Comparison of ENCODE assay signal across 6 cellular contexts in genomic region chr11:65539401-65540289, GRCh38. TPM values are rescaled to one million over a fixed set of nuclear protein-coding genes. Genes with fewer than 3 reads are reported as not detected.
DNase-seq lines count a peak whose midpoint lies in the region; ATAC-seq lines count a peak whose summit lies in the region.

No MANE protein-coding gene starts in this region.

- intact Hi-C loops in dendritic cell treated with granulocyte-macrophage colony-stimulating factor and Interleukin-4, amounts not matched to agents 40 ng/mL and 50 ng/mL, for 4 days (cut with micrococcal nuclease) = loop anchor here (1.0 kb wide), 3 partner anchors 31 to 75 kb away; partner anchors contain the start of genes MAP3K11 and ZNRD2

- H3K4me1 Mint-ChIP-seq in dendritic cell treated with granulocyte-macrophage colony-stimulating factor and Interleukin-4, amounts not matched to agents 40 ng/mL and 50 ng/mL, for 4 days (ENCODE audit: low read depth) = peaks cover 54% of the 10 kb centered on the region

- ATAC-seq in GM19455 (IDR thresholded peaks at IDR 0.05; ENCODE audit: unreplicated experiment) = peak; percentile 54

- peaks cover 11% of the 10 kb centered on the region for H3K36me3 ChIP-seq in rectal smooth muscle tissue (ENCODE audit: control insufficient read depth, insufficient read depth, low read length)

- peaks cover 12% of the 10 kb centered on the region for H3K4me1 ChIP-seq in rectal smooth muscle tissue (ENCODE audit: control insufficient read depth, insufficient read depth, low read length)

- H3K9me3 Mint-ChIP-seq in dendritic cell treated with granulocyte-macrophage colony-stimulating factor and Interleukin-4, amounts not matched to agents 40 ng/mL and 50 ng/mL, for 4 days = no peaks in the 10 kb centered on the region

- peak overlapping the region; percentile 75 for H3K4me3 Mint-ChIP-seq in dendritic cell treated with granulocyte-macrophage colony-stimulating factor and Interleukin-4, amounts not matched to agents 40 ng/mL and 50 ng/mL, for 4 days

- peak overlapping the region; percentile 95 for H3K4me3 ChIP-seq in rectal smooth muscle tissue (ENCODE audit: low read length)

- H3K27ac ChIP-seq in rectal smooth muscle tissue (ENCODE audit: low read depth, low read length) = peak overlapping the region; percentile 85

- H3K27me3 ChIP-seq in rectal smooth muscle tissue (ENCODE audit: control insufficient read depth, insufficient read depth, low read length) = no peaks in the 10 kb centered on the region

- H3K9ac ChIP-seq in rectal smooth muscle tissue (ENCODE audit: low read length) = peak overlapping the region; percentile 82

- no peaks in the 10 kb centered on the region for H3K27me3 Mint-ChIP-seq in dendritic cell treated with granulocyte-macrophage colony-stimulating factor and Interleukin-4, amounts not matched to agents 40 ng/mL and 50 ng/mL, for 4 days

- DNase-seq in HT-29 (ENCODE audit: low spot score) (peak; percentile 87), C1 segment of cervical spinal cord (lab: John Stamatoyannopoulos, UW) (no peak), NOMO-1 (lab: John Stamatoyannopoulos, UW; ENCODE audit: unreplicated experiment in 2 of 2) (no peak)

- H3K27ac Mint-ChIP-seq in dendritic cell treated with granulocyte-macrophage colony-stimulating factor and Interleukin-4, amounts not matched to agents 40 ng/mL and 50 ng/mL, for 4 days = peak overlapping the region; percentile 89

- H3K36me3 Mint-ChIP-seq in dendritic cell treated with granulocyte-macrophage colony-stimulating factor and Interleukin-4, amounts not matched to agents 40 ng/mL and 50 ng/mL, for 4 days (ENCODE audit: low read depth) = peaks cover 48% of the 10 kb centered on the region

RNA-seq across cellular contexts. Expression of gene SCYL1, which starts 14.8 kb away (rescaled TPM):
- total RNA-seq in HT-29 (2014; rRNA removed; shearing (Covaris generic)) = 177 and 182 TPM in 2 replicates

RNA-seq across cellular contexts. Expression of gene LTBP3, which starts 18.5 kb away (rescaled TPM):
- total RNA-seq in HT-29 (2014; rRNA removed; shearing (Covaris generic)) = 146 and 164 TPM in 2 replicates

RNA-seq across cellular contexts. Expression of gene ZNRD2, which starts 30.6 kb away (rescaled TPM):
- total RNA-seq in HT-29 (2014; rRNA removed; shearing (Covaris generic)) = 137 and 158 TPM in 2 replicates

RNA-seq across cellular contexts. Expression of gene FAM89B, which starts 32.7 kb away (rescaled TPM):
- 122 and 127 TPM in 2 replicates for total RNA-seq in HT-29 (2014; rRNA removed; shearing (Covaris generic))

RNA-seq across cellular contexts. Expression of gene EHBP1L1, which starts 36.2 kb away (rescaled TPM):
- total RNA-seq in HT-29 (2014; rRNA removed; shearing (Covaris generic)) = 125 and 149 TPM in 2 replicates
